ENCODE assay signal across 1 cellular context in the genomic region with DNA sequence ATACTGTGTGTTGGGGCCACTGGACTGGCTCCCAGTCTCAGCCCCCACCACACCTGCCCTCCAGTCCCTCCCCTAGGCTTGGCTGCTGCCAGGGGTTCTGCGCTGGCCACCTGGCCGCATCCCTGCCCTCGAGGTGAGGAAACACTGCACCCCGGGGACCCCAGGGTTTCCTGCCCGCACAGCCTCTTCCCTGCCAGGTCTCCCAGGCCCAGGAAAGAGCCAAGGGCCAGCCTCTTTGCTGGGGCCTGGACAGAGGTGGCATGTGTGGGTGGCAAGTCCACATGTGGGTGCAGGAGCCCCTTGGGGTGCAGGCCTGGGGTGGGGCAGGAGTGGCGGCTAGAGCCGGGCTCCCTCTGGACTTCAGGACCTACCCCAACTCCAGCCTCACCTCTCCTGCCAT.
TF ChIP-seq lines count a peak whose summit lies in the region.

No MANE protein-coding gene starts in this region.

TF ChIP-seq in liver, 16 proteins besides CTCF, POLR2A, EP300 and RAD21 (continued from another document):
- TF ChIP-seq, protein P1, sequence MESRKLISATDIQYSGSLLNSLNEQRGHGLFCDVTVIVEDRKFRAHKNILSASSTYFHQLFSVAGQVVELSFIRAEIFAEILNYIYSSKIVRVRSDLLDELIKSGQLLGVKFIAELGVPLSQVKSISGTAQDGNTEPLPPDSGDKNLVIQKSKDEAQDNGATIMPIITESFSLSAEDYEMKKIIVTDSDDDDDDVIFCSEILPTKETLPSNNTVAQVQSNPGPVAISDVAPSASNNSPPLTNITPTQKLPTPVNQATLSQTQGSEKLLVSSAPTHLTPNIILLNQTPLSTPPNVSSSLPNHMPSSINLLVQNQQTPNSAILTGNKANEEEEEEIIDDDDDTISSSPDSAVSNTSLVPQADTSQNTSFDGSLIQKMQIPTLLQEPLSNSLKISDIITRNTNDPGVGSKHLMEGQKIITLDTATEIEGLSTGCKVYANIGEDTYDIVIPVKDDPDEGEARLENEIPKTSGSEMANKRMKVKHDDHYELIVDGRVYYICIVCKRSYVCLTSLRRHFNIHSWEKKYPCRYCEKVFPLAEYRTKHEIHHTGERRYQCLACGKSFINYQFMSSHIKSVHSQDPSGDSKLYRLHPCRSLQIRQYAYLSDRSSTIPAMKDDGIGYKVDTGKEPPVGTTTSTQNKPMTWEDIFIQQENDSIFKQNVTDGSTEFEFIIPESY (IDR thresholded peaks at IDR 0.05): no peak
- TF ChIP-seq FOXA1 (IDR thresholded peaks at IDR 0.05) (no peak), GABPA (IDR thresholded peaks at IDR 0.05 in 1 of 2, conservative IDR thresholded peaks at IDR 0.05 in 1 of 2) (no peak), JUND (IDR thresholded peaks at IDR 0.05) (no peak), YY1 (IDR thresholded peaks at IDR 0.05) (no peak)
